Comparison of ENCODE assay signal across 1 cellular context in the genomic region with DNA sequence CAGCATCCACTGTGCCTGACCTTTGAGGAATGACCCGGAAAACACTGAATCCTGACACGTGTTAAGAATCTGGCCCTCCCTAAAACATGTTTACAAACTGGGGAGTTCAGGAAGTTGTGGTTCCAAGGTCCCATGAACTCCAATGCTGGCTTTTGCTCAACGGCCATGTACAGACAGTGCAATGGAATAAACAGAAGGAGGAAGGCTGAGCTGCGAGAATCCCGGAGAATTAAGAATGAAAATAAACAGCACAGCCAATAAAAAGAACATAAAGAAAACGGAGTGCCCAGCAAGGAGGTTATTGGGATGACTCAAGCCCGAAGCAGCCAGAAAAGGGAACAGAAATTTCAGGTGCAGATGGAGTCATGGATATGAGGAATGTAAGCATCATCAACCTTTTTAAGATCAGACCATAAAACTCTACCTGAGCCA.
A peak's percentile ranks its signal among the peaks of the same experiment; 100 is the strongest.
TF ChIP-seq lines count a peak whose summit lies in the region.

No MANE protein-coding gene starts in this region.

TF ChIP-seq in HCT116, 20 proteins besides CTCF, POLR2A, EP300 and RAD21 (continued from another document):
- TF ChIP-seq, protein P1, sequence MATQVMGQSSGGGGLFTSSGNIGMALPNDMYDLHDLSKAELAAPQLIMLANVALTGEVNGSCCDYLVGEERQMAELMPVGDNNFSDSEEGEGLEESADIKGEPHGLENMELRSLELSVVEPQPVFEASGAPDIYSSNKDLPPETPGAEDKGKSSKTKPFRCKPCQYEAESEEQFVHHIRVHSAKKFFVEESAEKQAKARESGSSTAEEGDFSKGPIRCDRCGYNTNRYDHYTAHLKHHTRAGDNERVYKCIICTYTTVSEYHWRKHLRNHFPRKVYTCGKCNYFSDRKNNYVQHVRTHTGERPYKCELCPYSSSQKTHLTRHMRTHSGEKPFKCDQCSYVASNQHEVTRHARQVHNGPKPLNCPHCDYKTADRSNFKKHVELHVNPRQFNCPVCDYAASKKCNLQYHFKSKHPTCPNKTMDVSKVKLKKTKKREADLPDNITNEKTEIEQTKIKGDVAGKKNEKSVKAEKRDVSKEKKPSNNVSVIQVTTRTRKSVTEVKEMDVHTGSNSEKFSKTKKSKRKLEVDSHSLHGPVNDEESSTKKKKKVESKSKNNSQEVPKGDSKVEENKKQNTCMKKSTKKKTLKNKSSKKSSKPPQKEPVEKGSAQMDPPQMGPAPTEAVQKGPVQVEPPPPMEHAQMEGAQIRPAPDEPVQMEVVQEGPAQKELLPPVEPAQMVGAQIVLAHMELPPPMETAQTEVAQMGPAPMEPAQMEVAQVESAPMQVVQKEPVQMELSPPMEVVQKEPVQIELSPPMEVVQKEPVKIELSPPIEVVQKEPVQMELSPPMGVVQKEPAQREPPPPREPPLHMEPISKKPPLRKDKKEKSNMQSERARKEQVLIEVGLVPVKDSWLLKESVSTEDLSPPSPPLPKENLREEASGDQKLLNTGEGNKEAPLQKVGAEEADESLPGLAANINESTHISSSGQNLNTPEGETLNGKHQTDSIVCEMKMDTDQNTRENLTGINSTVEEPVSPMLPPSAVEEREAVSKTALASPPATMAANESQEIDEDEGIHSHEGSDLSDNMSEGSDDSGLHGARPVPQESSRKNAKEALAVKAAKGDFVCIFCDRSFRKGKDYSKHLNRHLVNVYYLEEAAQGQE (IDR thresholded peaks at IDR 0.05; ENCODE audit: low read depth): no peak
- TF ChIP-seq SP1 (IDR thresholded peaks at IDR 0.05; ENCODE audit: low read depth) (peak; percentile 20; the same call in 1 of the 2 replicates), FOSL1 (IDR thresholded peaks at IDR 0.05; ENCODE audit: low read depth) (peak; percentile 53; the same call in 1 of the 2 replicates), ELF1 (IDR thresholded peaks at IDR 0.05; ENCODE audit: borderline replicate concordance, low read depth) (no peak), ZFX (IDR thresholded peaks at IDR 0.05) (no peak), POLR2AphosphoS5 (IDR thresholded peaks at IDR 0.05; ENCODE audit: low read depth, low read length) (no peak), ZNF274 (IDR thresholded peaks at IDR 0.05; ENCODE audit: low read depth, low read length) (no peak), SIN3A (IDR thresholded peaks at IDR 0.05; ENCODE audit: low read depth) (no peak), CBX3 (IDR thresholded peaks at IDR 0.05; ENCODE audit: low read depth) (0 out of 2 replicates have a peak, but pooled peaks have one; percentile 27), JUND (IDR thresholded peaks at IDR 0.05) (0 out of 2 replicates have a peak, but pooled peaks have one; percentile 27), SRF (IDR thresholded peaks at IDR 0.05; ENCODE audit: low read depth) (no peak; the same call in 1 of the 2 replicates), EZH2 (IDR thresholded peaks at IDR 0.05) (no peak), TCF7L2 (IDR thresholded peaks at IDR 0.05; ENCODE audit: borderline replicate concordance, extremely low read depth, insufficient read depth, insufficient read length) (no peak), EZH2phosphoT487 (IDR thresholded peaks at IDR 0.05; ENCODE audit: borderline replicate concordance) (no peak), CEBPB (IDR thresholded peaks at IDR 0.05; ENCODE audit: low read depth) (no peak)
- TF ChIP-seq, protein P2, sequence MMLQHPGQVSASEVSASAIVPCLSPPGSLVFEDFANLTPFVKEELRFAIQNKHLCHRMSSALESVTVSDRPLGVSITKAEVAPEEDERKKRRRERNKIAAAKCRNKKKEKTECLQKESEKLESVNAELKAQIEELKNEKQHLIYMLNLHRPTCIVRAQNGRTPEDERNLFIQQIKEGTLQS (IDR thresholded peaks at IDR 0.05): no peak
- TF ChIP-seq, protein P3, sequence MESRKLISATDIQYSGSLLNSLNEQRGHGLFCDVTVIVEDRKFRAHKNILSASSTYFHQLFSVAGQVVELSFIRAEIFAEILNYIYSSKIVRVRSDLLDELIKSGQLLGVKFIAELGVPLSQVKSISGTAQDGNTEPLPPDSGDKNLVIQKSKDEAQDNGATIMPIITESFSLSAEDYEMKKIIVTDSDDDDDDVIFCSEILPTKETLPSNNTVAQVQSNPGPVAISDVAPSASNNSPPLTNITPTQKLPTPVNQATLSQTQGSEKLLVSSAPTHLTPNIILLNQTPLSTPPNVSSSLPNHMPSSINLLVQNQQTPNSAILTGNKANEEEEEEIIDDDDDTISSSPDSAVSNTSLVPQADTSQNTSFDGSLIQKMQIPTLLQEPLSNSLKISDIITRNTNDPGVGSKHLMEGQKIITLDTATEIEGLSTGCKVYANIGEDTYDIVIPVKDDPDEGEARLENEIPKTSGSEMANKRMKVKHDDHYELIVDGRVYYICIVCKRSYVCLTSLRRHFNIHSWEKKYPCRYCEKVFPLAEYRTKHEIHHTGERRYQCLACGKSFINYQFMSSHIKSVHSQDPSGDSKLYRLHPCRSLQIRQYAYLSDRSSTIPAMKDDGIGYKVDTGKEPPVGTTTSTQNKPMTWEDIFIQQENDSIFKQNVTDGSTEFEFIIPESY (IDR thresholded peaks at IDR 0.05; ENCODE audit: extremely low read depth, insufficient replicate concordance, low read length): no peak
- TF ChIP-seq, protein P4, sequence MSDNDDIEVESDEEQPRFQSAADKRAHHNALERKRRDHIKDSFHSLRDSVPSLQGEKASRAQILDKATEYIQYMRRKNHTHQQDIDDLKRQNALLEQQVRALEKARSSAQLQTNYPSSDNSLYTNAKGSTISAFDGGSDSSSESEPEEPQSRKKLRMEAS (IDR thresholded peaks at IDR 0.05): no peak
TF ChIP-seq in HCT116: peak in this region for 4.
